ENCODE assay signal across 12 cellular contexts in genomic region chr6:139472341-139473038, GRCh38.
DNase-seq lines count a peak whose midpoint lies in the region; ATAC-seq and TF ChIP-seq lines count a peak whose summit lies in the region.
"Had no signal": no experiment of that assay in that cellular context is flagged by ENCODE, and none has a peak within 500 bp of the region (broad histone marks: within the 10 kb centered on the region; RNA-seq: fewer than 3 reads in every experiment).

No MANE protein-coding gene starts in this region.

- H3K9me3 ChIP-seq in left ventricle myocardium inferior (replicated peaks) (no peaks in the 10 kb centered on the region), osteoblast (ENCODE audit: low read depth, low read length) (no peaks in the 10 kb centered on the region), vagina (no peaks in the 10 kb centered on the region)

- no peaks in the 10 kb centered on the region for H3K79me2 ChIP-seq in osteoblast (ENCODE audit: insufficient read depth, low read length)

- H3K27ac ChIP-seq in left ventricle myocardium inferior (replicated peaks) (no peak overlapping the region), osteoblast (ENCODE audit: low read depth, low read length) (peak overlapping the region; percentile 46), vagina (peak overlapping the region; percentile 46)

- intact Hi-C loops in Right ventricle myocardium superior (cut with DNase I) (no loop called here), left ventricle myocardium inferior (cut with micrococcal nuclease) (no loop called here), vagina (cut with DNase I) (no loop called here)

- H3K36me3 ChIP-seq in left ventricle myocardium inferior, result no peaks in the 10 kb centered on the region
- no peaks in the 10 kb centered on the region for H3K36me3 ChIP-seq in osteoblast (ENCODE audit: insufficient read depth, low read length)
- H3K36me3 ChIP-seq in vagina, result no peaks in the 10 kb centered on the region

- TF ChIP-seq CTCF in left ventricle myocardium inferior (IDR thresholded peaks at IDR 0.05; ENCODE audit: borderline replicate concordance) (no peak), fibroblast of pulmonary artery (IDR thresholded peaks at IDR 0.05; ENCODE audit: low read length, missing control alignments) (no peak), osteoblast (IDR thresholded peaks at IDR 0.05; ENCODE audit: extremely low read depth, low read depth, low read length) (no peak), vagina (IDR thresholded peaks at IDR 0.05) (no peak)

- H4K20me1 ChIP-seq in osteoblast (ENCODE audit: insufficient read depth, low read length), result no peaks in the 10 kb centered on the region

- no peaks in the 10 kb centered on the region for H3K27me3 ChIP-seq in left ventricle myocardium inferior (ENCODE audit: low read depth)
- no peaks in the 10 kb centered on the region for H3K27me3 ChIP-seq in osteoblast (ENCODE audit: insufficient read depth, low read length)
- H3K27me3 ChIP-seq in vagina, result no peaks in the 10 kb centered on the region

- H3K4me3 ChIP-seq in left ventricle myocardium inferior, result no peak overlapping the region
- no peak overlapping the region for H3K4me3 ChIP-seq in fibroblast of pulmonary artery (replicated peaks; ENCODE audit: low read depth, low read length)
- H3K4me3 ChIP-seq in osteoblast (ENCODE audit: insufficient read depth, low read length), result no peak overlapping the region
- H3K4me3 ChIP-seq in vagina, result no peak overlapping the region

- H3K4me1 ChIP-seq in left ventricle myocardium inferior (peaks cover 11% of the 10 kb centered on the region), osteoblast (ENCODE audit: insufficient read depth, low read length) (peaks cover 19% of the 10 kb centered on the region), vagina (peaks cover 31% of the 10 kb centered on the region)

- ATAC-seq in Right ventricle myocardium superior (ENCODE audit: poor library complexity), result peak; percentile 70

- DNase-seq in Right ventricle myocardium superior, result no peak
- no peak for DNase-seq in left ventricle myocardium inferior
- DNase-seq in fibroblast of pulmonary artery (ENCODE audit: low read depth), result peak; percentile 46
- peak; percentile 27 for DNase-seq in osteoblast (ENCODE audit: insufficient read length, low spot score, missing footprints)
- DNase-seq in vagina (ENCODE audit: extremely low spot score in 2 of 2), result no peak
- no peak for DNase-seq in activated CD4-positive, alpha-beta T cell treated with anti-CD3 and anti-CD28 coated beads, Interleukin-2, amount 50 U/mL, for 4 hours
- DNase-seq in activated CD8-positive, alpha-beta memory T cell treated with anti-CD3 and anti-CD28 coated beads for 24 hours, result no peak
- DNase-seq in amygdala (lab: John Stamatoyannopoulos, UW), result no peak
- DNase-seq: 8988T; activated CD4-positive, alpha-beta T cell treated with anti-CD3 and anti-CD28 coated beads, Interleukin-2, amount 50 U/mL, for 48 hours; activated naive CD4-positive, alpha-beta T cell treated with anti-CD3 and anti-CD28 coated beads, Interleukin-2, amount 50 U/mL, for 16 hours; DMS53 had no signal

- H3K4me2 ChIP-seq in osteoblast (ENCODE audit: insufficient read depth, low read length), result peak overlapping the region; percentile 5

- peak overlapping the region; percentile 13 for H2AFZ ChIP-seq in osteoblast (ENCODE audit: low read length)

- no peak for TF ChIP-seq POLR2A in vagina (IDR thresholded peaks at IDR 0.05)

Comparison
In these comparisons a context has a peak if more than half of its experiments do, and no peak if none do; other contexts are left out.
1. DNase-seq: peak in fibroblast of pulmonary artery (single experiment) and osteoblast (single experiment); none in Right ventricle myocardium superior (single experiment), left ventricle myocardium inferior (single experiment), vagina (0 of 2), activated CD4-positive, alpha-beta T cell treated with anti-CD3 and anti-CD28 coated beads, Interleukin-2, amount 50 U/mL, for 4 hours (0 of 2), activated CD8-positive, alpha-beta memory T cell treated with anti-CD3 and anti-CD28 coated beads for 24 hours (single experiment) and amygdala (0 of 56).